ENCODE assay signal across 1 cellular context in the genomic region with DNA sequence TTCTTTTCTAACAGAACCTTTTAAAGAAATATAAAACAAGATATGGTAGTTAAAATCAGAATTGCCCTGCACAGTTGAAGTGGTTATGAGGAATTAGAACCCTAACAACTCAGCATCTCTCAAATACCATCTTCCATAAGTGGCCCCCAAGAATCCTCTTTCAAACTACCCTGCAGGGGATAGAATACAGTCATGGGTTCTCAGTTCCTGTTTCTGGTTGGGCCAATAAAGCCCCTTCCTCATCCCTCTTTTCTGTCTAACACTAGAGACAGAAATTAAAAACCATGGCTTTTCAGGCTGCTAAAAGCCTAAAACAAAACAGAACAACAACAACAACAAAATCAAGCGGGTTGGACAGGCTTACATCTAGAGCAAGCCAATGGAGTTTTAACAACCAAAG.
TF ChIP-seq lines count a peak whose summit lies in the region.

No MANE protein-coding gene starts in this region.

TF ChIP-seq in SK-N-SH treated with all-trans-retinoic acid at 6 μM for 48 hours, 23 proteins besides CTCF, POLR2A, EP300 and RAD21 (continued from another document):
- TF ChIP-seq, protein P1, sequence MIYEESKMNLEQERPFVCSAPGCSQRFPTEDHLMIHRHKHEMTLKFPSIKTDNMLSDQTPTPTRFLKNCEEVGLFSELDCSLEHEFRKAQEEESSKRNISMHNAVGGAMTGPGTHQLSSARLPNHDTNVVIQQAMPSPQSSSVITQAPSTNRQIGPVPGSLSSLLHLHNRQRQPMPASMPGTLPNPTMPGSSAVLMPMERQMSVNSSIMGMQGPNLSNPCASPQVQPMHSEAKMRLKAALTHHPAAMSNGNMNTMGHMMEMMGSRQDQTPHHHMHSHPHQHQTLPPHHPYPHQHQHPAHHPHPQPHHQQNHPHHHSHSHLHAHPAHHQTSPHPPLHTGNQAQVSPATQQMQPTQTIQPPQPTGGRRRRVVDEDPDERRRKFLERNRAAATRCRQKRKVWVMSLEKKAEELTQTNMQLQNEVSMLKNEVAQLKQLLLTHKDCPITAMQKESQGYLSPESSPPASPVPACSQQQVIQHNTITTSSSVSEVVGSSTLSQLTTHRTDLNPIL (CRISPR knock-in tag; IDR thresholded peaks at IDR 0.05; ENCODE audit: low read depth) = no peak
- TF ChIP-seq PPARA (CRISPR knock-in tag; IDR thresholded peaks at IDR 0.05; ENCODE audit: borderline replicate concordance) (no peak), CSDC2 (CRISPR knock-in tag; IDR thresholded peaks at IDR 0.05) (no peak)
- TF ChIP-seq, protein P2, sequence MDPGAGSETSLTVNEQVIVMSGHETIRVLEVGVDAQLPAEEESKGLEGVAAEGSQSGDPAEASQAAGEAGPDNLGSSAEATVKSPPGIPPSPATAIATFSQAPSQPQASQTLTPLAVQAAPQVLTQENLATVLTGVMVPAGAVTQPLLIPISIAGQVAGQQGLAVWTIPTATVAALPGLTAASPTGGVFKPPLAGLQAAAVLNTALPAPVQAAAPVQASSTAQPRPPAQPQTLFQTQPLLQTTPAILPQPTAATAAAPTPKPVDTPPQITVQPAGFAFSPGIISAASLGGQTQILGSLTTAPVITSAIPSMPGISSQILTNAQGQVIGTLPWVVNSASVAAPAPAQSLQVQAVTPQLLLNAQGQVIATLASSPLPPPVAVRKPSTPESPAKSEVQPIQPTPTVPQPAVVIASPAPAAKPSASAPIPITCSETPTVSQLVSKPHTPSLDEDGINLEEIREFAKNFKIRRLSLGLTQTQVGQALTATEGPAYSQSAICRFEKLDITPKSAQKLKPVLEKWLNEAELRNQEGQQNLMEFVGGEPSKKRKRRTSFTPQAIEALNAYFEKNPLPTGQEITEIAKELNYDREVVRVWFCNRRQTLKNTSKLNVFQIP (CRISPR knock-in tag; IDR thresholded peaks at IDR 0.05; ENCODE audit: borderline replicate concordance, low read depth) = no peak
